1 cellular context compared by ENCODE assay signal in genomic region chr17:43200127-43200526, GRCh38.
TF ChIP-seq lines count a peak whose summit lies in the region.

No MANE protein-coding gene starts in this region.

TF ChIP-seq in GM23338, 12 proteins besides CTCF, POLR2A, EP300 and RAD21:
- TF ChIP-seq ZNF114 (CRISPR knock-in tag; IDR thresholded peaks at IDR 0.05) (no peak), CREB1 (CRISPR knock-in tag; IDR thresholded peaks at IDR 0.05; ENCODE audit: low read depth) (no peak), JUNB (IDR thresholded peaks at IDR 0.05; ENCODE audit: unreplicated experiment) (no peak), POLR2AphosphoS5 (IDR thresholded peaks at IDR 0.05; ENCODE audit: low read depth) (no peak), REST (IDR thresholded peaks at IDR 0.05; ENCODE audit: unreplicated experiment) (no peak), ZNF331 (CRISPR knock-in tag; IDR thresholded peaks at IDR 0.05; ENCODE audit: low read depth) (no peak), NANOG (IDR thresholded peaks at IDR 0.05; ENCODE audit: borderline replicate concordance) (no peak), STAT1 (IDR thresholded peaks at IDR 0.05; ENCODE audit: unreplicated experiment) (no peak), EZH2phosphoT487 (IDR thresholded peaks at IDR 0.05; ENCODE audit: unreplicated experiment) (no peak), EZH2 (IDR thresholded peaks at IDR 0.05; ENCODE audit: low read depth, unreplicated experiment) (no peak)
- TF ChIP-seq, protein P1, sequence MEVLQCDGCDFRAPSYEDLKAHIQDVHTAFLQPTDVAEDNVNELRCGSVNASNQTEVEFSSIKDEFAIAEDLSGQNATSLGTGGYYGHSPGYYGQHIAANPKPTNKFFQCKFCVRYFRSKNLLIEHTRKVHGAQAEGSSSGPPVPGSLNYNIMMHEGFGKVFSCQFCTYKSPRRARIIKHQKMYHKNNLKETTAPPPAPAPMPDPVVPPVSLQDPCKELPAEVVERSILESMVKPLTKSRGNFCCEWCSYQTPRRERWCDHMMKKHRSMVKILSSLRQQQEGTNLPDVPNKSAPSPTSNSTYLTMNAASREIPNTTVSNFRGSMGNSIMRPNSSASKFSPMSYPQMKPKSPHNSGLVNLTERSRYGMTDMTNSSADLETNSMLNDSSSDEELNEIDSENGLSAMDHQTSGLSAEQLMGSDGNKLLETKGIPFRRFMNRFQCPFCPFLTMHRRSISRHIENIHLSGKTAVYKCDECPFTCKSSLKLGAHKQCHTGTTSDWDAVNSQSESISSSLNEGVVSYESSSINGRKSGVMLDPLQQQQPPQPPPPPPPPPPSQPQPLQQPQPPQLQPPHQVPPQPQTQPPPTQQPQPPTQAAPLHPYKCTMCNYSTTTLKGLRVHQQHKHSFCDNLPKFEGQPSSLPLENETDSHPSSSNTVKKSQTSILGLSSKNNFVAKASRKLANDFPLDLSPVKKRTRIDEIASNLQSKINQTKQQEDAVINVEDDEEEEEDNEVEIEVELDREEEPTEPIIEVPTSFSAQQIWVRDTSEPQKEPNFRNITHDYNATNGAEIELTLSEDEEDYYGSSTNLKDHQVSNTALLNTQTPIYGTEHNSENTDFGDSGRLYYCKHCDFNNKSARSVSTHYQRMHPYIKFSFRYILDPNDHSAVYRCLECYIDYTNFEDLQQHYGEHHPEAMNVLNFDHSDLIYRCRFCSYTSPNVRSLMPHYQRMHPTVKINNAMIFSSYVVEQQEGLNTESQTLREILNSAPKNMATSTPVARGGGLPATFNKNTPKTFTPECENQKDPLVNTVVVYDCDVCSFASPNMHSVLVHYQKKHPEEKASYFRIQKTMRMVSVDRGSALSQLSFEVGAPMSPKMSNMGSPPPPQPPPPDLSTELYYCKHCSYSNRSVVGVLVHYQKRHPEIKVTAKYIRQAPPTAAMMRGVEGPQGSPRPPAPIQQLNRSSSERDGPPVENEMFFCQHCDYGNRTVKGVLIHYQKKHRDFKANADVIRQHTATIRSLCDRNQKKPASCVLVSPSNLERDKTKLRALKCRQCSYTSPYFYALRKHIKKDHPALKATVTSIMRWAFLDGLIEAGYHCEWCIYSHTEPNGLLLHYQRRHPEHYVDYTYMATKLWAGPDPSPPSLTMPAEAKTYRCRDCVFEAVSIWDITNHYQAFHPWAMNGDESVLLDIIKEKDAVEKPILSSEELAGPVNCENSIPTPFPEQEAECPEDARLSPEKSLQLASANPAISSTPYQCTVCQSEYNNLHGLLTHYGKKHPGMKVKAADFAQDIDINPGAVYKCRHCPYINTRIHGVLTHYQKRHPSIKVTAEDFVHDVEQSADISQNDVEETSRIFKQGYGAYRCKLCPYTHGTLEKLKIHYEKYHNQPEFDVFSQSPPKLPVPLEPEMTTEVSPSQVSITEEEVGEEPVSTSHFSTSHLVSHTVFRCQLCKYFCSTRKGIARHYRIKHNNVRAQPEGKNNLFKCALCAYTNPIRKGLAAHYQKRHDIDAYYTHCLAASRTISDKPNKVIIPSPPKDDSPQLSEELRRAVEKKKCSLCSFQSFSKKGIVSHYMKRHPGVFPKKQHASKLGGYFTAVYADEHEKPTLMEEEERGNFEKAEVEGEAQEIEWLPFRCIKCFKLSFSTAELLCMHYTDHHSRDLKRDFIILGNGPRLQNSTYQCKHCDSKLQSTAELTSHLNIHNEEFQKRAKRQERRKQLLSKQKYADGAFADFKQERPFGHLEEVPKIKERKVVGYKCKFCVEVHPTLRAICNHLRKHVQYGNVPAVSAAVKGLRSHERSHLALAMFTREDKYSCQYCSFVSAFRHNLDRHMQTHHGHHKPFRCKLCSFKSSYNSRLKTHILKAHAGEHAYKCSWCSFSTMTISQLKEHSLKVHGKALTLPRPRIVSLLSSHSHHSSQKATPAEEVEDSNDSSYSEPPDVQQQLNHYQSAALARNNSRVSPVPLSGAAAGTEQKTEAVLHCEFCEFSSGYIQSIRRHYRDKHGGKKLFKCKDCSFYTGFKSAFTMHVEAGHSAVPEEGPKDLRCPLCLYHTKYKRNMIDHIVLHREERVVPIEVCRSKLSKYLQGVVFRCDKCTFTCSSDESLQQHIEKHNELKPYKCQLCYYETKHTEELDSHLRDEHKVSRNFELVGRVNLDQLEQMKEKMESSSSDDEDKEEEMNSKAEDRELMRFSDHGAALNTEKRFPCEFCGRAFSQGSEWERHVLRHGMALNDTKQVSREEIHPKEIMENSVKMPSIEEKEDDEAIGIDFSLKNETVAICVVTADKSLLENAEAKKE (CRISPR knock-in tag; IDR thresholded peaks at IDR 0.05), result no peak
- TF ChIP-seq, protein P2, sequence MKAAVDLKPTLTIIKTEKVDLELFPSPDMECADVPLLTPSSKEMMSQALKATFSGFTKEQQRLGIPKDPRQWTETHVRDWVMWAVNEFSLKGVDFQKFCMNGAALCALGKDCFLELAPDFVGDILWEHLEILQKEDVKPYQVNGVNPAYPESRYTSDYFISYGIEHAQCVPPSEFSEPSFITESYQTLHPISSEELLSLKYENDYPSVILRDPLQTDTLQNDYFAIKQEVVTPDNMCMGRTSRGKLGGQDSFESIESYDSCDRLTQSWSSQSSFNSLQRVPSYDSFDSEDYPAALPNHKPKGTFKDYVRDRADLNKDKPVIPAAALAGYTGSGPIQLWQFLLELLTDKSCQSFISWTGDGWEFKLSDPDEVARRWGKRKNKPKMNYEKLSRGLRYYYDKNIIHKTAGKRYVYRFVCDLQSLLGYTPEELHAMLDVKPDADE (IDR thresholded peaks at IDR 0.05), result no peak
